In the genomic region with DNA sequence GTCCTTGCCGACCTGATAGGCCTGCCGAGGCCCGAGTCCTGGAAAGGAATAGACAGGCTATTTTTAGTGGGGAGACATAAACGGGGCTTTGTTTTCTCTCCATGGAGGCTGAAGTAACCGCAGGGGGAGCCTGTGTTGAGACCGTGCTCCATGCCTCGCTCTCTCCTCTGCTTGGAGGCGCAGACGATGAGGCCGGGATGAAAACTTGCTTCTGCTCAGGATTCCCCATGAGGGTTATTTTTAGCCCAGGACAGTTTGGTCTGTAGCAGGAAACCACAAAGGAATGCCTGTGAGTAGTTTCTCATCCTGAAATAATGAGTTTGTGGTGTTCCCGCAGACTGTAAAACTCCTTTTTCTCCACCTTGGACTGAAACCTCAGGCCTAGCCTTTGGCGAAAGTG, we compare ENCODE assay signal across 10 cellular contexts.
DNase-seq lines count a peak whose midpoint lies in the region; ATAC-seq and TF ChIP-seq lines count a peak whose summit lies in the region.
"Had no signal": no experiment of that assay in that cellular context is flagged by ENCODE, and none has a peak within 500 bp of the region (broad histone marks: within the 10 kb centered on the region; RNA-seq: fewer than 3 reads in every experiment).

No MANE protein-coding gene starts in this region.

- TF ChIP-seq CTCF in PC-3 (conservative IDR thresholded peaks at IDR 0.05; ENCODE audit: low read depth, low read length): no peak

- whole genome bisulfite sequencing in mesodermal cell (ENCODE audit: insufficient coverage in 2 of 2), 2 experiments: 68 to 72% methylated on average over 6 to 9 of the region's 12 CpGs

- no peak overlapping the region for H3K9ac ChIP-seq in PC-3 (ENCODE audit: low read length)

- BruUV-seq in PC-3 (replicated peaks; lab: Mats Ljungman, UMichigan): no TSS peak

- H3K4me1 ChIP-seq in PC-3 (ENCODE audit: insufficient read depth, low read length) (peaks cover 27% of the 10 kb centered on the region), mesodermal cell (ENCODE audit: control insufficient read depth, insufficient read depth, low read length, poor library complexity, severe bottlenecking) (peaks cover 45% of the 10 kb centered on the region)
- H3K4me1 ChIP-seq: HAP-1 had no signal

- DNase-seq in AG08395 (ENCODE audit: low spot score) (peak; percentile 92), PC-3 (peak; percentile 17), epidermal melanocyte (ENCODE audit: insufficient read length, low spot score) (peak; percentile 83), NCI-H187 treated with DMSO at 0.1 percent for 48 hours (lab: John Stamatoyannopoulos, UW) (no peak), T-helper 1 cell (no peak), OCI-M2 (lab: John Stamatoyannopoulos, UW; ENCODE audit: unreplicated experiment) (no peak), HEK293T (ENCODE audit: extremely low spot score) (no peak)
- DNase-seq: stimulated activated CD4-positive, alpha-beta T cell treated with anti-CD3 and anti-CD28 coated beads, Interleukin-4, amount 100 ng/mL, for 24 hours had no signal

- no peak overlapping the region for H3K4me2 ChIP-seq in PC-3 (ENCODE audit: low read length)

- CTCF ChIA-PET in PC-3 (lab: Charles Lee) (no interaction called here), HEK293T (lab: Yijun Ruan, JAX) (no interaction called here)

- no peaks in the 10 kb centered on the region for H4K20me1 ChIP-seq in PC-3 (ENCODE audit: low read length)

- H3K9me2 ChIP-seq in PC-3 (replicated peaks; ENCODE audit: low read length): no peaks in the 10 kb centered on the region

- no peak overlapping the region for H2AFZ ChIP-seq in PC-3 (ENCODE audit: low read length)

- H3F3A ChIP-seq in PC-3 (ENCODE audit: low read length, unreplicated experiment): no peaks in the 10 kb centered on the region

- intact Hi-C loops in PC-3 (cut with micrococcal nuclease): no loop called here

- POLR2A ChIA-PET in PC-3 (lab: Charles Lee; ENCODE audit: unreplicated experiment): no interaction called here
- POLR2A ChIA-PET in HEK293T (lab: Yijun Ruan, JAX): no interaction called here

- no peaks in the 10 kb centered on the region for H3K79me2 ChIP-seq in PC-3 (ENCODE audit: low read length)

- no peaks in the 10 kb centered on the region for H3K9me3 ChIP-seq in PC-3 (ENCODE audit: low read length)
- no peaks in the 10 kb centered on the region for H3K9me3 ChIP-seq in mesodermal cell (ENCODE audit: control insufficient read depth, low read length)
- H3K9me3 ChIP-seq: HAP-1 had no signal

- ATAC-seq in PC-3: no peak

- H3K27ac ChIP-seq in PC-3 (ENCODE audit: low read length): no peak overlapping the region
- peak overlapping the region; percentile 97 for H3K27ac ChIP-seq in mesodermal cell (ENCODE audit: low read depth, low read length, severe bottlenecking)

- H3K27me3 ChIP-seq in PC-3 (ENCODE audit: low read length): no peaks in the 10 kb centered on the region

- peaks cover 8% of the 10 kb centered on the region; the same call in 1 of the 2 replicates for H3K36me3 ChIP-seq in PC-3 (ENCODE audit: low read depth, low read length)
- peaks cover 22% of the 10 kb centered on the region for H3K36me3 ChIP-seq in mesodermal cell (ENCODE audit: control insufficient read depth, insufficient read depth, low read length)
- H3K36me3 ChIP-seq: HAP-1 had no signal

- no peak overlapping the region for H3K4me3 ChIP-seq in PC-3 (ENCODE audit: low read length)
- peak overlapping the region; percentile 5 for H3K4me3 ChIP-seq in mesodermal cell (ENCODE audit: extremely low read depth, insufficient read depth, low read length, poor library complexity, severe bottlenecking)
- H3K4me3 ChIP-seq: HAP-1 had no signal

TF ChIP-seq in HEK293T, 16 proteins besides CTCF, POLR2A, EP300 and RAD21:
- TF ChIP-seq FOXA1 (IDR thresholded peaks at IDR 0.05) (no peak), NFRKB (IDR thresholded peaks at IDR 0.05) (no peak), SUZ12 (IDR thresholded peaks at IDR 0.05) (no peak), CTBP1 (IDR thresholded peaks at IDR 0.05; ENCODE audit: borderline replicate concordance) (no peak), ARNT (IDR thresholded peaks at IDR 0.05) (no peak), FOXK2 (IDR thresholded peaks at IDR 0.05) (no peak), LEF1 (IDR thresholded peaks at IDR 0.05; ENCODE audit: borderline replicate concordance) (no peak), ELF4 (IDR thresholded peaks at IDR 0.05) (no peak), BHLHE40 (IDR thresholded peaks at IDR 0.05; ENCODE audit: borderline replicate concordance) (no peak), HDGF (IDR thresholded peaks at IDR 0.05; ENCODE audit: borderline replicate concordance) (no peak), FOXM1 (IDR thresholded peaks at IDR 0.05; ENCODE audit: borderline replicate concordance) (no peak)
- TF ChIP-seq, protein P1, sequence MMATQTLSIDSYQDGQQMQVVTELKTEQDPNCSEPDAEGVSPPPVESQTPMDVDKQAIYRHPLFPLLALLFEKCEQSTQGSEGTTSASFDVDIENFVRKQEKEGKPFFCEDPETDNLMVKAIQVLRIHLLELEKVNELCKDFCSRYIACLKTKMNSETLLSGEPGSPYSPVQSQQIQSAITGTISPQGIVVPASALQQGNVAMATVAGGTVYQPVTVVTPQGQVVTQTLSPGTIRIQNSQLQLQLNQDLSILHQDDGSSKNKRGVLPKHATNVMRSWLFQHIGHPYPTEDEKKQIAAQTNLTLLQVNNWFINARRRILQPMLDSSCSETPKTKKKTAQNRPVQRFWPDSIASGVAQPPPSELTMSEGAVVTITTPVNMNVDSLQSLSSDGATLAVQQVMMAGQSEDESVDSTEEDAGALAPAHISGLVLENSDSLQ (IDR thresholded peaks at IDR 0.05): no peak

Comparison
In these comparisons a context has a peak if more than half of its experiments do, and no peak if none do; other contexts are left out.
1. DNase-seq: peak in AG08395 (single experiment), PC-3 (single experiment) and epidermal melanocyte (single experiment); none in NCI-H187 treated with DMSO at 0.1 percent for 48 hours (single experiment), T-helper 1 cell (0 of 5), OCI-M2 (single experiment) and HEK293T (single experiment).